1 cellular context compared by ENCODE assay signal in the genomic region with DNA sequence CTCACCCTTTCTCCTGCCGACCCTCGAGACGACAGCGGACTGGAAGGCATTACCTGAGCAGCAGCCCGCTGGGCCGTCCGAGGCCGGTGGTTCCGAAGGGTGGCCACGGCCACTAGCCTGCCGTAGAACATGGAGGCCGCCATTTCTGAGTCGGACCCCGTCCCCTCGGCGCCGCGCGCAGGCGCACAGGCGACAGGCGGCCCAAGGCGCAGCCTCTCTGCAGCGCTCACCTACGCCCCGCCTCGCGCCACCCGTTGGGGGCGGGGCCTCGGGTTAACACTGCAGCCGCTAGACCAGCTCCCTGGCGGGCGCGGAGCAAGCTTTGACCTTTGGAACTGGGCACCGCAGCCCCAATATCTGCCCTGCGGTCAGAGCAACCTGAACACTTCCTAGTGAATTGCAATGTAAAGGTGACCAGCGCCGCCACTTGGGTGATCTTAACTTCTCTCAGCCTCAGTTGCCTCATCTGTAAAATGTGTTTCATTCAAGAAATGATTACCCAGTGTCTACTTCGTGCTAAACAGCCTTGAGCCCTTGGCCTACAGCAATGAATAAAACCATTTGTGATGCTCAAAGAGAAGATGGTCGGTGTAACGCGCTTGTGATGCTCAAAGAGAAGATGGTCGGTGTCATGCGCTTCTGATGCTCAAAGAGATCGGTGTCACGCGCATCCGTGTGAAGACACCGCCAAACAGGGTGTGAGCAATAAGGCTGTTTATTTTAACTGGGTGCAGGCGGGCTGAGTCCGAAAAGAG.
A peak's percentile ranks its signal among the peaks of the same experiment; 100 is the strongest.
TF ChIP-seq lines count a peak whose summit lies in the region.

A gene (minus strand): TSS at position 147 of the 755 bp plus-strand sequence. CDS start 4 bp downstream, at position 143.

TF ChIP-seq in HepG2, 621 proteins besides CTCF, POLR2A, EP300 and RAD21 (continued from another document and continues in another):
- peak; percentile 86 for TF ChIP-seq ZNF652 (CRISPR knock-in tag; IDR thresholded peaks at IDR 0.05; ENCODE audit: borderline replicate concordance, low read depth)
- peak; percentile 54; the same call in 1 of the 2 replicates for TF ChIP-seq FOXK1 (CRISPR knock-in tag; IDR thresholded peaks at IDR 0.05; ENCODE audit: borderline replicate concordance, low read depth)
- peak; percentile 69 for TF ChIP-seq HOXA3 (CRISPR knock-in tag; IDR thresholded peaks at IDR 0.05)
- TF ChIP-seq MTA3 (CRISPR knock-in tag; IDR thresholded peaks at IDR 0.05): no peak
- TF ChIP-seq HDAC2 (CRISPR knock-in tag; IDR thresholded peaks at IDR 0.05): peak; percentile 41; the same call in 1 of the 2 replicates
- no peak for TF ChIP-seq ZFP37 (CRISPR knock-in tag; IDR thresholded peaks at IDR 0.05; ENCODE audit: borderline replicate concordance)
- peak; percentile 79; the same call in 1 of the 2 replicates for TF ChIP-seq ZNF292 (CRISPR knock-in tag; IDR thresholded peaks at IDR 0.05; ENCODE audit: borderline replicate concordance, low read depth)
- 0 out of 2 replicates have a peak, but pooled peaks have one; percentile 44 for TF ChIP-seq TOE1 (CRISPR knock-in tag; IDR thresholded peaks at IDR 0.05)
- no peak for TF ChIP-seq RFX5 (IDR thresholded peaks at IDR 0.05; ENCODE audit: low read depth, low read length)
- no peak for TF ChIP-seq MBNL3 (CRISPR knock-in tag; conservative IDR thresholded peaks at IDR 0.05)
- TF ChIP-seq MXI1 (IDR thresholded peaks at IDR 0.05; ENCODE audit: borderline replicate concordance, low read depth, low read length): peak; percentile 60; the same call in 2 of the 3 replicates
- TF ChIP-seq ZNF329 (CRISPR knock-in tag; IDR thresholded peaks at IDR 0.05; ENCODE audit: low read depth): peak; percentile 46; the same call in 1 of the 2 replicates
- TF ChIP-seq TAF1 (CRISPR knock-in tag; IDR thresholded peaks at IDR 0.05): peak; percentile 91
- TF ChIP-seq, protein P1, sequence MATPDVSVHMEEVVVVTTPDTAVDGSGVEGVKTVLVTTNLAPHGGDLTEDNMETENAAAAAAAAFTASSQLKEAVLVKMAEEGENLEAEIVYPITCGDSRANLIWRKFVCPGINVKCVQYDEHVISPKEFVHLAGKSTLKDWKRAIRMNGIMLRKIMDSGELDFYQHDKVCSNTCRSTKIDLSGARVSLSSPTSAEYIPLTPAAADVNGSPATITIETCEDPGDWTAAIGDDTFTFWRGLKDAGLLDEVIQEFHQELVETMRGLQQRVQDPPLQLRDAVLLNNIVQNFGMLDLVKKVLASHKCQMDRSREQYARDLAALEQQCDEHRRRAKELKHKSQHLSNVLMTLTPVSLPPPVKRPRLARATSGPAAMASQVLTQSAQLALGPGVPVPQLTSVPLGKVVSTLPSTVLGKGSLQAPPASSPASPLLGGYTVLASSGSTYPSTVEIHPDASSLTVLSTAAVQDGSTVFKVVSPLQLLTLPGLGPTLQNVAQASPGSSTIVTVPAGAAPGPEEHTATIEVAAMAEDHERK (CRISPR knock-in tag; IDR thresholded peaks at IDR 0.05; ENCODE audit: low read depth): 0 out of 2 replicates have a peak, but pooled peaks have one; percentile 53
- TF ChIP-seq MIER3 (CRISPR knock-in tag; IDR thresholded peaks at IDR 0.05; ENCODE audit: borderline replicate concordance): peak; percentile 64; the same call in 1 of the 2 replicates
- TF ChIP-seq KLF16 (CRISPR knock-in tag; IDR thresholded peaks at IDR 0.05): peak in 1 of 2 experiments; percentile 88; a peak in 2 of 4 replicates
- peak; percentile 51; the same call in 1 of the 2 replicates for TF ChIP-seq AKAP8 (CRISPR knock-in tag; IDR thresholded peaks at IDR 0.05)
- peak; percentile 86 for TF ChIP-seq PHF20 (CRISPR knock-in tag; IDR thresholded peaks at IDR 0.05)
- TF ChIP-seq, protein P2, sequence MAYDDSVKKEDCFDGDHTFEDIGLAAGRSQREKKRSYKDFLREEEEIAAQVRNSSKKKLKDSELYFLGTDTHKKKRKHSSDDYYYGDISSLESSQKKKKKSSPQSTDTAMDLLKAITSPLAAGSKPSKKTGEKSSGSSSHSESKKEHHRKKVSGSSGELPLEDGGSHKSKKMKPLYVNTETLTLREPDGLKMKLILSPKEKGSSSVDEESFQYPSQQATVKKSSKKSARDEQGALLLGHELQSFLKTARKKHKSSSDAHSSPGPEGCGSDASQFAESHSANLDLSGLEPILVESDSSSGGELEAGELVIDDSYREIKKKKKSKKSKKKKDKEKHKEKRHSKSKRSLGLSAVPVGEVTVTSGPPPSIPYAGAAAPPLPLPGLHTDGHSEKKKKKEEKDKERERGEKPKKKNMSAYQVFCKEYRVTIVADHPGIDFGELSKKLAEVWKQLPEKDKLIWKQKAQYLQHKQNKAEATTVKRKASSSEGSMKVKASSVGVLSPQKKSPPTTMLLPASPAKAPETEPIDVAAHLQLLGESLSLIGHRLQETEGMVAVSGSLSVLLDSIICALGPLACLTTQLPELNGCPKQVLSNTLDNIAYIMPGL (CRISPR knock-in tag; IDR thresholded peaks at IDR 0.05; ENCODE audit: borderline replicate concordance in 1 of 2, low read depth in 1 of 2): peak; percentile 73 to 83
- TF ChIP-seq, protein P3, sequence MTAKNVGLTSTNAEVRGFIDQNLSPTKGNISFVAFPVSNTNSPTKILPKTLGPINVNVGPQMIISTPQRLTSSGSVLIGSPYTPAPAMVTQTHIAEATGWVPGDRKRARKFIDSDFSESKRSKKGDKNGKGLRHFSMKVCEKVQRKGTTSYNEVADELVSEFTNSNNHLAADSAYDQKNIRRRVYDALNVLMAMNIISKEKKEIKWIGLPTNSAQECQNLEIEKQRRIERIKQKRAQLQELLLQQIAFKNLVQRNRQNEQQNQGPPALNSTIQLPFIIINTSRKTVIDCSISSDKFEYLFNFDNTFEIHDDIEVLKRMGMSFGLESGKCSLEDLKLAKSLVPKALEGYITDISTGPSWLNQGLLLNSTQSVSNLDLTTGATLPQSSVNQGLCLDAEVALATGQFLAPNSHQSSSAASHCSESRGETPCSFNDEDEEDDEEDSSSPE (CRISPR knock-in tag; IDR thresholded peaks at IDR 0.05): peak; percentile 65
- TF ChIP-seq, protein P4, sequence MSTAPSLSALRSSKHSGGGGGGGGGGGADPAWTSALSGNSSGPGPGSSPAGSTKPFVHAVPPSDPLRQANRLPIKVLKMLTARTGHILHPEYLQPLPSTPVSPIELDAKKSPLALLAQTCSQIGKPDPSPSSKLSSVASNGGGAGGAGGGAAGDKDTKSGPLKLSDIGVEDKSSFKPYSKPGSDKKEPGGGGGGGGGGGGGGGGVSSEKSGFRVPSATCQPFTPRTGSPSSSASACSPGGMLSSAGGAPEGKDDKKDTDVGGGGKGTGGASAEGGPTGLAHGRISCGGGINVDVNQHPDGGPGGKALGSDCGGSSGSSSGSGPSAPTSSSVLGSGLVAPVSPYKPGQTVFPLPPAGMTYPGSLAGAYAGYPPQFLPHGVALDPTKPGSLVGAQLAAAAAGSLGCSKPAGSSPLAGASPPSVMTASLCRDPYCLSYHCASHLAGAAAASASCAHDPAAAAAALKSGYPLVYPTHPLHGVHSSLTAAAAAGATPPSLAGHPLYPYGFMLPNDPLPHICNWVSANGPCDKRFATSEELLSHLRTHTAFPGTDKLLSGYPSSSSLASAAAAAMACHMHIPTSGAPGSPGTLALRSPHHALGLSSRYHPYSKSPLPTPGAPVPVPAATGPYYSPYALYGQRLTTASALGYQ (CRISPR knock-in tag; IDR thresholded peaks at IDR 0.05): no peak
- no peak for TF ChIP-seq ATF7 (IDR thresholded peaks at IDR 0.05)
- 0 out of 2 replicates have a peak, but pooled peaks have one; percentile 13 for TF ChIP-seq ATF7 (CRISPR knock-in tag; IDR thresholded peaks at IDR 0.05)
- TF ChIP-seq ELF1 (CRISPR knock-in tag; IDR thresholded peaks at IDR 0.05): peak; percentile 24; the same call in 1 of the 2 replicates
- peak; percentile 77; the same call in 1 of the 2 replicates for TF ChIP-seq NCOA1 (CRISPR knock-in tag; IDR thresholded peaks at IDR 0.05)
- TF ChIP-seq GFI1 (CRISPR knock-in tag; IDR thresholded peaks at IDR 0.05; ENCODE audit: borderline replicate concordance): 0 out of 2 replicates have a peak, but pooled peaks have one; percentile 27
- peak; percentile 82; the same call in 1 of the 2 replicates for TF ChIP-seq ZNF552 (CRISPR knock-in tag; IDR thresholded peaks at IDR 0.05; ENCODE audit: borderline replicate concordance)
- TF ChIP-seq, protein P5, sequence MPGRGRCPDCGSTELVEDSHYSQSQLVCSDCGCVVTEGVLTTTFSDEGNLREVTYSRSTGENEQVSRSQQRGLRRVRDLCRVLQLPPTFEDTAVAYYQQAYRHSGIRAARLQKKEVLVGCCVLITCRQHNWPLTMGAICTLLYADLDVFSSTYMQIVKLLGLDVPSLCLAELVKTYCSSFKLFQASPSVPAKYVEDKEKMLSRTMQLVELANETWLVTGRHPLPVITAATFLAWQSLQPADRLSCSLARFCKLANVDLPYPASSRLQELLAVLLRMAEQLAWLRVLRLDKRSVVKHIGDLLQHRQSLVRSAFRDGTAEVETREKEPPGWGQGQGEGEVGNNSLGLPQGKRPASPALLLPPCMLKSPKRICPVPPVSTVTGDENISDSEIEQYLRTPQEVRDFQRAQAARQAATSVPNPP (CRISPR knock-in tag; IDR thresholded peaks at IDR 0.05): no peak
- TF ChIP-seq SP140L (CRISPR knock-in tag; IDR thresholded peaks at IDR 0.05; ENCODE audit: borderline replicate concordance): no peak
- TF ChIP-seq BCL6 (CRISPR knock-in tag; IDR thresholded peaks at IDR 0.05): peak; percentile 31
- TF ChIP-seq, protein P6, sequence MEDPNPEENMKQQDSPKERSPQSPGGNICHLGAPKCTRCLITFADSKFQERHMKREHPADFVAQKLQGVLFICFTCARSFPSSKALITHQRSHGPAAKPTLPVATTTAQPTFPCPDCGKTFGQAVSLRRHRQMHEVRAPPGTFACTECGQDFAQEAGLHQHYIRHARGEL (CRISPR knock-in tag; IDR thresholded peaks at IDR 0.05): no peak
- no peak for TF ChIP-seq BRCA1 (CRISPR knock-in tag; IDR thresholded peaks at IDR 0.05)
- peak; percentile 94 for TF ChIP-seq AGO2 (optimal IDR thresholded peaks at IDR 0.05; ENCODE audit: low read depth, low read length)
- no peak for TF ChIP-seq PAF1 (CRISPR knock-in tag; IDR thresholded peaks at IDR 0.05)
- TF ChIP-seq, protein P7, sequence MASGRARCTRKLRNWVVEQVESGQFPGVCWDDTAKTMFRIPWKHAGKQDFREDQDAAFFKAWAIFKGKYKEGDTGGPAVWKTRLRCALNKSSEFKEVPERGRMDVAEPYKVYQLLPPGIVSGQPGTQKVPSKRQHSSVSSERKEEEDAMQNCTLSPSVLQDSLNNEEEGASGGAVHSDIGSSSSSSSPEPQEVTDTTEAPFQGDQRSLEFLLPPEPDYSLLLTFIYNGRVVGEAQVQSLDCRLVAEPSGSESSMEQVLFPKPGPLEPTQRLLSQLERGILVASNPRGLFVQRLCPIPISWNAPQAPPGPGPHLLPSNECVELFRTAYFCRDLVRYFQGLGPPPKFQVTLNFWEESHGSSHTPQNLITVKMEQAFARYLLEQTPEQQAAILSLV (CRISPR knock-in tag; IDR thresholded peaks at IDR 0.05; ENCODE audit: borderline replicate concordance): 0 out of 2 replicates have a peak, but pooled peaks have one; percentile 60
- peak; percentile 59; the same call in 1 of the 2 replicates for TF ChIP-seq SOX5 (CRISPR knock-in tag; IDR thresholded peaks at IDR 0.05; ENCODE audit: borderline replicate concordance)
- TF ChIP-seq, protein P8, sequence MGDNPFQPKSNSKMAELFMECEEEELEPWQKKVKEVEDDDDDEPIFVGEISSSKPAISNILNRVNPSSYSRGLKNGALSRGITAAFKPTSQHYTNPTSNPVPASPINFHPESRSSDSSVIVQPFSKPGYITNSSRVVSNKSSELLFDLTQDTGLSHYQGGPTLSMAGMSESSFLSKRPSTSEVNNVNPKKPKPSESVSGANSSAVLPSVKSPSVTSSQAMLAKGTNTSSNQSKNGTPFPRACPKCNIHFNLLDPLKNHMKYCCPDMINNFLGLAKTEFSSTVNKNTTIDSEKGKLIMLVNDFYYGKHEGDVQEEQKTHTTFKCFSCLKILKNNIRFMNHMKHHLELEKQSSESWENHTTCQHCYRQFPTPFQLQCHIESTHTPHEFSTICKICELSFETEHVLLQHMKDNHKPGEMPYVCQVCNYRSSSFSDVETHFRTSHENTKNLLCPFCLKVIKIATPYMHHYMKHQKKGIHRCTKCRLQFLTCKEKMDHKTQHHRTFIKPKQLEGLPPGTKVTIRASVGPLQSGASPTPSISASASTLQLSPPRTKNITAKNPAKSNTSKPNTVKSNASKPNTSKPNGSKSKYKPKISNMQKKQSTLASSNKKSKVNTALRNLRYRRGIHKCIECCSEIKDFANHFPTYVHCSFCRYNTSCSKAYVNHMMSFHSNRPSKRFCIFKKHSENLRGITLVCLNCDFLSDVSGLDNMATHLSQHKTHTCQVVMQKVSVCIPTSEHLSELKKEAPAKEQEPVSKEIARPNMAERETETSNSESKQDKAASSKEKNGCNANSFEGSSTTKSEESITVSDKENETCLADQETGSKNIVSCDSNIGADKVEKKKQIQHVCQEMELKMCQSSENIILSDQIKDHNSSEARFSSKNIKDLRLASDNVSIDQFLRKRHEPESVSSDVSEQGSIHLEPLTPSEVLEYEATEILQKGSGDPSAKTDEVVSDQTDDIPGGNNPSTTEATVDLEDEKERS (CRISPR knock-in tag; IDR thresholded peaks at IDR 0.05): peak; percentile 67; the same call in 1 of the 2 replicates
- peak; percentile 61 for TF ChIP-seq SAP130 (CRISPR knock-in tag; IDR thresholded peaks at IDR 0.05; ENCODE audit: low read depth)
- TF ChIP-seq SRSF9 (IDR thresholded peaks at IDR 0.05; ENCODE audit: borderline replicate concordance, insufficient read depth, low read depth, low read length, poor library complexity, severe bottlenecking): no peak
- TF ChIP-seq, protein P9, sequence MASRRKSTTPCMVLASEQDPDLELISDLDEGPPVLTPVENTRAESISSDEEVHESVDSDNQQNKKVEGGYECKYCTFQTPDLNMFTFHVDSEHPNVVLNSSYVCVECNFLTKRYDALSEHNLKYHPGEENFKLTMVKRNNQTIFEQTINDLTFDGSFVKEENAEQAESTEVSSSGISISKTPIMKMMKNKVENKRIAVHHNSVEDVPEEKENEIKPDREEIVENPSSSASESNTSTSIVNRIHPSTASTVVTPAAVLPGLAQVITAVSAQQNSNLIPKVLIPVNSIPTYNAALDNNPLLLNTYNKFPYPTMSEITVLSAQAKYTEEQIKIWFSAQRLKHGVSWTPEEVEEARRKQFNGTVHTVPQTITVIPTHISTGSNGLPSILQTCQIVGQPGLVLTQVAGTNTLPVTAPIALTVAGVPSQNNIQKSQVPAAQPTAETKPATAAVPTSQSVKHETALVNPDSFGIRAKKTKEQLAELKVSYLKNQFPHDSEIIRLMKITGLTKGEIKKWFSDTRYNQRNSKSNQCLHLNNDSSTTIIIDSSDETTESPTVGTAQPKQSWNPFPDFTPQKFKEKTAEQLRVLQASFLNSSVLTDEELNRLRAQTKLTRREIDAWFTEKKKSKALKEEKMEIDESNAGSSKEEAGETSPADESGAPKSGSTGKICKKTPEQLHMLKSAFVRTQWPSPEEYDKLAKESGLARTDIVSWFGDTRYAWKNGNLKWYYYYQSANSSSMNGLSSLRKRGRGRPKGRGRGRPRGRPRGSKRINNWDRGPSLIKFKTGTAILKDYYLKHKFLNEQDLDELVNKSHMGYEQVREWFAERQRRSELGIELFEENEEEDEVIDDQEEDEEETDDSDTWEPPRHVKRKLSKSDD (CRISPR knock-in tag; IDR thresholded peaks at IDR 0.05; ENCODE audit: low read depth): peak; percentile 11; the same call in 1 of the 2 replicates
